ENCODE assay signal across 17 cellular contexts in the genomic region with DNA sequence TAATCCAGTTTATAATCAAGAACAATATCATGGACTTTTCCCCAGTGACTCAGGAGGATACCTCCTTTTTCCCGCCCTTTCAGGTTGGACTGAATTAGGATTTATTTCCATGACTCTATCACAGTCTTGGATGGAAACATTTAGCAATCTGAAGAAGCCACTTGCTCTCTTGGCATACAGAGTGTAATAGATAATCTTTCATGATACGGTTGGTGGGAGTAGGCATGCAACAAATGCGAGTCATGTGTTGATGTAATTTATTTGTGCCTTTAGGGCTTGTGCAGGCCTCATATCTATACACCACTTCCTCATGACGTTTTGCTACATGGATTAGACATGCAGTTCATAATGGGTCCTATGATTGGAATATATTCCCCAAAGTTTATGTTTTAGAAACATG. TPM values are rescaled to one million over a fixed set of nuclear protein-coding genes. Genes with fewer than 3 reads are reported as not detected.
DNase-seq lines count a peak whose midpoint lies in the region; ATAC-seq, FAIRE-seq and TF ChIP-seq lines count a peak whose summit lies in the region.
"Had no signal": no experiment of that assay in that cellular context is flagged by ENCODE, and none has a peak within 500 bp of the region (broad histone marks: within the 10 kb centered on the region; RNA-seq: fewer than 3 reads in every experiment).

No MANE protein-coding gene starts in this region.

- no TSS peak for BruUV-seq in HepG2 (replicated peaks; lab: Mats Ljungman, UMichigan)

- FAIRE-seq in HepG2 (lab: Jason Lieb, UNC), result no peak
- FAIRE-seq: H1 had no signal

- no peak overlapping the region for H2AFZ ChIP-seq in HepG2 (ENCODE audit: low read length)

- intact Hi-C loops in HepG2 (cut with micrococcal nuclease; ENCODE audit: unreplicated experiment), result no loop called here

- no peaks in the 10 kb centered on the region for H4K20me1 ChIP-seq in HepG2 (ENCODE audit: insufficient read depth, low read length)

- ATAC-seq in HepG2 (no peak), GM18858 (IDR thresholded peaks at IDR 0.05; ENCODE audit: unreplicated experiment) (no peak)

- no peak for DNase-seq in activated naive CD8-positive, alpha-beta T cell treated with anti-CD3 and anti-CD28 coated beads for 36 hours
- DNase-seq in RPMI7951 (ENCODE audit: low read depth) (peak; percentile 82), epithelial cell of esophagus (ENCODE audit: low read depth) (peak; percentile 72), renal cortical epithelial cell (ENCODE audit: low read depth) (peak; percentile 51), NCI-H524 (lab: John Stamatoyannopoulos, UW) (no peak), HepG2 (ENCODE audit: low spot score) (no peak)
- DNase-seq: activated CD4-positive, alpha-beta T cell treated with anti-CD3 and anti-CD28 coated beads, Interleukin-2, amount 50 U/mL, for 48 hours; activated effector memory CD4-positive, alpha-beta T cell treated with anti-CD3 and anti-CD28 coated beads, Interleukin-2, amount 50 U/mL, for 16 hours; islet precursor cell; NCI-H187 treated with DMSO at 0.1 percent for 48 hours; NCI-H69; spleen had no signal

- H3K9me3 Mint-ChIP-seq in activated naive CD8-positive, alpha-beta T cell (ENCODE audit: low read depth), result no peaks in the 10 kb centered on the region
- peaks cover 5% of the 10 kb centered on the region for H3K9me3 Mint-ChIP-seq in activated naive CD8-positive, alpha-beta T cell treated with anti-CD3 and anti-CD28 coated beads for 36 hours

- H3K4me2 ChIP-seq in HepG2 (ENCODE audit: low read depth, low read length), result no peak overlapping the region

- no peak overlapping the region for H3K27ac ChIP-seq in HepG2 (ENCODE audit: extremely low read length, insufficient read depth, low read length)
- H3K27ac ChIP-seq: cardiac muscle cell, spleen had no signal

- no peak overlapping the region for H3K4me3 Mint-ChIP-seq in activated naive CD8-positive, alpha-beta T cell
- no peak overlapping the region for H3K4me3 Mint-ChIP-seq in activated naive CD8-positive, alpha-beta T cell treated with anti-CD3 and anti-CD28 coated beads for 36 hours

- H3K4me3 ChIP-seq in epithelial cell of esophagus (ENCODE audit: low read length) (no peak overlapping the region), HepG2 (replicated peaks in 1 of 3; ENCODE audit: insufficient read depth in 1 of 3, low read depth in 2 of 3, low read length in 3 of 3) (no peak overlapping the region)
- H3K4me3 ChIP-seq: cardiac muscle cell, spleen had no signal

- H3K27ac Mint-ChIP-seq in activated naive CD8-positive, alpha-beta T cell, result peak overlapping the region; percentile 62
- no peak overlapping the region for H3K27ac Mint-ChIP-seq in activated naive CD8-positive, alpha-beta T cell treated with anti-CD3 and anti-CD28 coated beads for 36 hours

- no peak for TF ChIP-seq RAD21 in HepG2 (CRISPR knock-in tag; IDR thresholded peaks at IDR 0.05)

- H3K9me3 ChIP-seq in HepG2 (ENCODE audit: low read length), result peaks cover 12% of the 10 kb centered on the region

- TF ChIP-seq EP300 in HepG2 (IDR thresholded peaks at IDR 0.05; ENCODE audit: low read depth in 2 of 2, low read length in 2 of 2) (no peak), HepG2 (CRISPR knock-in tag; IDR thresholded peaks at IDR 0.05; ENCODE audit: borderline replicate concordance) (no peak)

- POLR2A ChIA-PET in HepG2 (lab: Yijun Ruan, JAX), result no interaction called here

- no peak for TF ChIP-seq POLR2A in HepG2 (IDR thresholded peaks at IDR 0.05; ENCODE audit: insufficient read depth in 1 of 2, low read depth in 2 of 2, low read length in 2 of 2)

- H3K4me1 ChIP-seq in HepG2 (ENCODE audit: insufficient read depth, low read length), result no peaks in the 10 kb centered on the region

- no peaks in the 10 kb centered on the region for H3K27me3 Mint-ChIP-seq in activated naive CD8-positive, alpha-beta T cell
- H3K27me3 Mint-ChIP-seq in activated naive CD8-positive, alpha-beta T cell treated with anti-CD3 and anti-CD28 coated beads for 36 hours, result peaks cover 11% of the 10 kb centered on the region

- no peaks in the 10 kb centered on the region for H3K79me2 ChIP-seq in HepG2 (ENCODE audit: insufficient read depth, low read length)

- in situ Hi-C loops in HepG2 (cut with HindIII; ENCODE audit: extremely low pct_ligation_motif_present, low pct_unique_long_range_greater_than_20kb), result no loop called here

- H3K36me3 ChIP-seq in HepG2 (replicated peaks in 1 of 2; ENCODE audit: control insufficient read depth in 1 of 2, insufficient read depth in 2 of 2, low read length in 2 of 2), result no peaks in the 10 kb centered on the region
- H3K36me3 ChIP-seq: cardiac muscle cell, spleen had no signal

- CTCF ChIA-PET in HepG2 (lab: Yijun Ruan, JAX; ENCODE audit: low intra/inter-chr PET ratio, low total read pairs), result no interaction called here

- peaks cover 8% of the 10 kb centered on the region for H3K4me1 Mint-ChIP-seq in activated naive CD8-positive, alpha-beta T cell (ENCODE audit: low read depth)
- H3K4me1 Mint-ChIP-seq in activated naive CD8-positive, alpha-beta T cell treated with anti-CD3 and anti-CD28 coated beads for 36 hours, result peaks cover 19% of the 10 kb centered on the region

- H3K36me3 Mint-ChIP-seq in activated naive CD8-positive, alpha-beta T cell, result peaks cover 5% of the 10 kb centered on the region
- peaks cover 1% of the 10 kb centered on the region for H3K36me3 Mint-ChIP-seq in activated naive CD8-positive, alpha-beta T cell treated with anti-CD3 and anti-CD28 coated beads for 36 hours

- no peaks in the 10 kb centered on the region for H3K27me3 ChIP-seq in HepG2 (ENCODE audit: control insufficient read depth in 1 of 2, insufficient read depth in 2 of 2, low read length in 2 of 2)
- H3K27me3 ChIP-seq: cardiac muscle cell, spleen had no signal

- WGBS in HepG2 (ENCODE audit: low lambda C conversion rate), result 8% methylated on average over 4 of the region's 4 CpGs

- no peak for TF ChIP-seq CTCF in epithelial cell of esophagus (IDR thresholded peaks at IDR 0.05; ENCODE audit: insufficient read depth, low read depth, low read length, missing control alignments)
- TF ChIP-seq CTCF in HepG2 (CRISPR knock-in tag; IDR thresholded peaks at IDR 0.05), result no peak

- no peak overlapping the region for H3K9ac ChIP-seq in HepG2 (ENCODE audit: insufficient read depth, low read depth, low read length)

RNA-seq across cellular contexts. Expression of a gene that starts 54.2 kb away (rescaled TPM):
- 10 to 100 TPM; 12.1 to 12.6 TPM for total RNA-seq in activated naive CD8-positive, alpha-beta T cell treated with anti-CD3 and anti-CD28 coated beads for 36 hours
- total RNA-seq in RPMI7951 (2014; rRNA removed; shearing (Covaris generic)), result 26.5 and 39.5 TPM in 2 replicates
- total RNA-seq in renal cortical epithelial cell (14.8 and 26.6 TPM in 2 replicates), HepG2 (2016; rRNA removed; fragmentation: Illumina TruSeq; extraction: Trizol) (2.7 and 5.1 TPM in 2 replicates)
- total RNA-seq in HepG2 (2016; cell fraction: cytosol; rRNA removed; fragmentation: Illumina TruSeq; extraction: Trizol; ENCODE audit: low read depth), result 16.9 and 19.1 TPM in 2 replicates
- 3.2 and 5.9 TPM in 2 replicates for total RNA-seq in HepG2 (2016; cell fraction: insoluble cytoplasmic fraction; rRNA removed; fragmentation: Illumina TruSeq; extraction: Trizol)
- 4.6 and 5.4 TPM in 2 replicates for total RNA-seq in HepG2 (2016; cell fraction: membrane; rRNA removed; fragmentation: Illumina TruSeq; extraction: Trizol)
- 13.1 and 13.3 TPM in 2 replicates for total RNA-seq in HepG2 (2016; cell fraction: nucleus; rRNA removed; fragmentation: Illumina TruSeq; extraction: Trizol)
- 8.5 and 8.6 TPM in 2 replicates for polyA plus RNA-seq in HepG2 (2011; rRNA removed)
- 6.4 and 7.5 TPM in 2 replicates for polyA plus RNA-seq in HepG2 (2011; cell fraction: cytosol; rRNA removed)
- 15.5 and 17.5 TPM in 2 replicates for polyA plus RNA-seq in HepG2 (2011; cell fraction: nucleus; rRNA removed)
- polyA plus RNA-seq in HepG2 (2012), result 2.3 and 2.5 TPM in 2 replicates
- 0.10 and 0.17 TPM in 2 replicates for polyA plus RNA-seq in HepG2 (2016; cell fraction: cytosol; fragmentation: Illumina TruSeq; extraction: Trizol; ENCODE audit: low read depth)
- polyA plus RNA-seq in HepG2 (2016; cell fraction: insoluble cytoplasmic fraction; fragmentation: Illumina TruSeq; extraction: Trizol; ENCODE audit: low read depth), result 2.3 and 2.5 TPM in 2 replicates
- 0.20 and 0.23 TPM in 2 replicates for polyA plus RNA-seq in HepG2 (2016; cell fraction: membrane; fragmentation: Illumina TruSeq; extraction: Trizol; ENCODE audit: low read depth)
- polyA plus RNA-seq in HepG2 (2016; cell fraction: nucleus; fragmentation: Illumina TruSeq; extraction: Trizol; ENCODE audit: insufficient read depth, low read depth), result 3.1 and 5.2 TPM in 2 replicates
- 12.2 and 23.0 TPM in 2 replicates for polyA minus RNA-seq in HepG2 (2011; rRNA and poly(A)+ RNA removed; ENCODE audit: low replicate concordance)
- 6.9 and 7.4 TPM in 2 replicates for polyA minus RNA-seq in HepG2 (2011; cell fraction: cytosol; rRNA and poly(A)+ RNA removed)
- 38.0 and 39.8 TPM in 2 replicates for polyA minus RNA-seq in HepG2 (2011; cell fraction: nucleus; rRNA and poly(A)+ RNA removed)
- total RNA-seq: LHCN-M2 had no signal

Comparison
In these comparisons a context has a peak if more than half of its experiments do, and no peak if none do; other contexts are left out.
1. DNase-seq: peak in RPMI7951 (single experiment), epithelial cell of esophagus (single experiment) and renal cortical epithelial cell (single experiment); none in activated naive CD8-positive, alpha-beta T cell treated with anti-CD3 and anti-CD28 coated beads for 36 hours (single experiment), NCI-H524 (0 of 2) and HepG2 (single experiment).